In the genomic region with DNA sequence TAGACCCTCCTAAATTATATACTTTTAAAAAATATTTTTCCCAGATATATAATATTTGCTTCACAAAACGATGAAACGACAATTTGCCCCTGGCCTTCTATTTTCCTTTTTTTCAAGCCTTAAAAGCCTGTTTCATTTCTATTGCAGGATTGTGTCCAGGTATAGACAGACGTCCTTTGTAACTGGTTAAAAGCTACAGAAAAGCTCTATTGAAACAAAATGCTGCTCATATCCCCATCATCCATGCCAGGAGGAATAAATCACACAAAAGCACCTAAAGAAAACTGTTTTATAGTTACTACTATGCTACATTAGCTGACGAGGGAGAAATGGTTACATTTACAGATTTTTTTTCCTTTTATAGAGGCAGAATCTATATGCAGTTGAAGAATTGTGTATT, we compare ENCODE assay signal across 25 cellular contexts.
"Had no signal": no experiment of that assay in that cellular context is flagged by ENCODE, and none has a peak within 500 bp of the region (broad histone marks: within the 10 kb centered on the region; RNA-seq: fewer than 3 reads in every experiment).

No MANE protein-coding gene starts in this region.

- H3K4me1 ChIP-seq: colonic mucosa, esophagus squamous epithelium, gastrocnemius medialis, lower lobe of right lung had no signal

- H3K27me3 ChIP-seq: colonic mucosa, esophagus squamous epithelium, gastrocnemius medialis, heart right ventricle had no signal

- H3K36me3 ChIP-seq: colonic mucosa, esophagus squamous epithelium, gastrocnemius medialis, heart right ventricle, lower lobe of right lung had no signal

- H3K27ac ChIP-seq: colonic mucosa, epithelial cell of prostate, esophagus squamous epithelium, gastrocnemius medialis, lower lobe of right lung had no signal

- H3K36me3 Mint-ChIP-seq: naive B cell had no signal

- H3K27ac Mint-ChIP-seq: dendritic cell treated with granulocyte-macrophage colony-stimulating factor and Interleukin-4, amounts not matched to agents 40 ng/mL and 50 ng/mL, for 4 days; effector memory CD8-positive, alpha-beta T cell; endodermal cell; mesothelial cell of epicardium had no signal

- ATAC-seq: effector memory CD8-positive, alpha-beta T cell; esophagus mucosa; gastrocnemius medialis; left colon; left lobe of liver; lower lobe of right lung; mucosa of descending colon; naive thymus-derived CD8-positive, alpha-beta T cell had no signal

- H3K4me3 ChIP-seq: colonic mucosa, esophagus squamous epithelium, gastrocnemius medialis, heart right ventricle, lower lobe of right lung, mucosa of descending colon had no signal

- H3K4me3 Mint-ChIP-seq: dendritic cell treated with granulocyte-macrophage colony-stimulating factor and Interleukin-4, amounts not matched to agents 40 ng/mL and 50 ng/mL, for 4 days; effector memory CD8-positive, alpha-beta T cell; endodermal cell; mesothelial cell of epicardium; naive B cell; naive thymus-derived CD8-positive, alpha-beta T cell had no signal

- H3K27me3 Mint-ChIP-seq: dendritic cell treated with granulocyte-macrophage colony-stimulating factor and Interleukin-4, amounts not matched to agents 40 ng/mL and 50 ng/mL, for 4 days; naive B cell had no signal

- DNase-seq: colonic mucosa; cortex of kidney; effector CD8-positive, alpha-beta T cell; effector memory CD8-positive, alpha-beta T cell; endodermal cell; erythroblast; esophagus squamous epithelium; foreskin fibroblast; foreskin melanocyte; gastrocnemius medialis; glutamatergic neuron; head of caudate nucleus; hippocampal formation; left colon; lower lobe of right lung; mesenchymal stem cell; mucosa of descending colon; naive B cell; naive thymus-derived CD8-positive, alpha-beta T cell had no signal

- H3K4me1 Mint-ChIP-seq: naive B cell; naive thymus-derived CD8-positive, alpha-beta T cell had no signal

- H3K9me3 ChIP-seq: colonic mucosa, gastrocnemius medialis, lower lobe of right lung, mucosa of descending colon had no signal
